23 cellular contexts compared by ENCODE assay signal in genomic region chr2:151518802-151519201, GRCh38.
DNase-seq lines count a peak whose midpoint lies in the region; ATAC-seq, FAIRE-seq and TF ChIP-seq lines count a peak whose summit lies in the region.
"Had no signal": no experiment of that assay in that cellular context is flagged by ENCODE, and none has a peak within 500 bp of the region (broad histone marks: within the 10 kb centered on the region; RNA-seq: fewer than 3 reads in every experiment).

No MANE protein-coding gene starts in this region.

- H3K4me1 ChIP-seq in BE2C = no peaks in the 10 kb centered on the region
- H3K4me1 ChIP-seq: adrenal gland had no signal

- FAIRE-seq in bronchial epithelial cell (lab: Jason Lieb, UNC) = no peak
- FAIRE-seq: A204.1 had no signal

- no peaks in the 10 kb centered on the region for H3K27me3 ChIP-seq in bronchial epithelial cell (ENCODE audit: control insufficient read depth, insufficient read depth, low read length)
- no peaks in the 10 kb centered on the region for H3K27me3 ChIP-seq in BE2C
- H3K27me3 ChIP-seq: adrenal gland, neutrophil had no signal

- TF ChIP-seq CTCF in bronchial epithelial cell (IDR thresholded peaks at IDR 0.05; ENCODE audit: insufficient read depth, low read length, severe bottlenecking) = no peak
- no peak for TF ChIP-seq CTCF in foreskin fibroblast (IDR thresholded peaks at IDR 0.05; ENCODE audit: low read depth, low read length)
- no peak for TF ChIP-seq CTCF in BE2C (IDR thresholded peaks at IDR 0.05; ENCODE audit: low read depth, low read length)

- H3K4me3 ChIP-seq in bronchial epithelial cell (ENCODE audit: low read depth, low read length) (no peak overlapping the region), foreskin fibroblast (ENCODE audit: low read depth in 1 of 2, low read length in 2 of 2) (no peak overlapping the region), BE2C (ENCODE audit: low read depth, low read length) (no peak overlapping the region)
- H3K4me3 ChIP-seq: adrenal gland had no signal

- no peaks in the 10 kb centered on the region for H3K36me3 ChIP-seq in bronchial epithelial cell (ENCODE audit: control insufficient read depth, insufficient read depth, low read length)
- no peaks in the 10 kb centered on the region for H3K36me3 ChIP-seq in BE2C
- H3K36me3 ChIP-seq: adrenal gland, neutrophil had no signal

- DNase-seq in EH (ENCODE audit: low read depth) (peak; percentile 27), LHCN-M2 (ENCODE audit: low read depth) (peak; percentile 26), bronchial epithelial cell (ENCODE audit: low read depth) (peak; percentile 36), foreskin fibroblast (peak; percentile 5 to 27), BE2C (no peak), NCI-H1105 (lab: John Stamatoyannopoulos, UW) (no peak), iPS-NIHi11 (ENCODE audit: low spot score) (no peak)
- DNase-seq: activated naive CD4-positive, alpha-beta T cell treated with Interleukin-2 at 50 U/mL for 16 hours; activated T-cell treated with anti-CD3 and anti-CD28 coated beads, Interleukin-2, amount 50 U/mL, for 48 hours; adrenal gland; CD8-positive, alpha-beta memory T cell; DMS53; erythroblast; H7; Karpas-422; NCI-H187; NCI-H2171 treated with DMSO at 0.1 percent for 48 hours; NCI-H524; T-helper 17 cell had no signal

- no peaks in the 10 kb centered on the region for H3K9me3 ChIP-seq in BE2C
- H3K9me3 ChIP-seq: adrenal gland, neutrophil had no signal

- no peak for ATAC-seq in HG03139 (IDR thresholded peaks at IDR 0.05; ENCODE audit: unreplicated experiment)
- ATAC-seq: Panc1, T-helper 17 cell had no signal

Comparison
In these comparisons a context has a peak if more than half of its experiments do, and no peak if none do; other contexts are left out.
1. DNase-seq: peak in EH (single experiment), LHCN-M2 (single experiment), bronchial epithelial cell (single experiment) and foreskin fibroblast (2 of 2); none in BE2C (single experiment), NCI-H1105 (single experiment) and iPS-NIHi11 (single experiment).